10 cellular contexts compared by ENCODE assay signal in the genomic region with DNA sequence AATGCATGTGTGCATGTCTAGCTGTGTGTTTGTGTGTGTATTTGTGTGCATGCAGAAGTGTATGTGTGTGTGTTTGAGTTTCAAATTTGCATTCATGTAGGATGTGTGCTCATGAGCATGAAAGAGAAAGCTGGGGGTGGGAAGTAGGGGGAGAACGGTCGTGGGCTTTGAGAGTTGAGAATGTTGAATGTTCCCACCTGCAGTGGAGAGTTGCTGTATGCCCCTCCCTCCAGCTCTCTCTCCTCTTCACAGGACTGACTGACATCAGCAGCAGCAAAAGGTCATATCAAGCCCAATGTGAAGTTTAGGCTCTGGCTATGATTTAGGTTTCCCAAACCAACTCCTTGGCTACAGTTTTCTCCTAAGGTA.
A peak's percentile ranks its signal among the peaks of the same experiment; 100 is the strongest.
DNase-seq lines count a peak whose midpoint lies in the region; ATAC-seq and TF ChIP-seq lines count a peak whose summit lies in the region.
"Had no signal": no experiment of that assay in that cellular context is flagged by ENCODE, and none has a peak within 500 bp of the region (broad histone marks: within the 10 kb centered on the region; RNA-seq: fewer than 3 reads in every experiment).

No MANE protein-coding gene starts in this region.

- no peaks in the 10 kb centered on the region for H3K36me3 Mint-ChIP-seq in type B pancreatic cell

- no peak overlapping the region for H3K27ac Mint-ChIP-seq in type B pancreatic cell

- 50 to 58% methylated on average over 1 to 2 of the region's 2 CpGs for WGBS in esophagus squamous epithelium, 2 donors

- no peak overlapping the region for H2AFZ ChIP-seq in ACC112 (ENCODE audit: low read length, unreplicated experiment)

- H3K4me1 ChIP-seq in ACC112 (ENCODE audit: control insufficient read depth, insufficient read depth, low read length, unreplicated experiment) (peaks cover 51% of the 10 kb centered on the region), HUES6 (ENCODE audit: control insufficient read depth, insufficient read depth, low read length) (peaks cover 27% of the 10 kb centered on the region), left lung (peaks cover 13 to 18% of the 10 kb centered on the region in 2 donors), esophagus squamous epithelium (peaks cover 8 to 27% (median 14%) of the 10 kb centered on the region in 3 donors)
- H3K4me1 ChIP-seq: BLaER1 treated with 17β-estradiol and CSF1 and Interleukin-3, amounts not matched to agents 10 nM and 100 nM had no signal

- no peaks in the 10 kb centered on the region for H3K9me3 Mint-ChIP-seq in type B pancreatic cell

- TF ChIP-seq CTCF in choroid plexus epithelial cell (conservative IDR thresholded peaks at IDR 0.05; ENCODE audit: low read depth, low read length) = no peak
- TF ChIP-seq CTCF in left lung (IDR thresholded peaks at IDR 0.05) = no peak
- TF ChIP-seq CTCF in esophagus squamous epithelium (IDR thresholded peaks at IDR 0.05) = no peak
- no peak for TF ChIP-seq CTCF in type B pancreatic cell (conservative IDR thresholded peaks at IDR 0.05)

- ATAC-seq in left lung (peak; percentile 31), HG03521 (IDR thresholded peaks at IDR 0.05; ENCODE audit: unreplicated experiment) (no peak)

- DNase-seq in choroid plexus epithelial cell (ENCODE audit: low read depth) = peak; percentile 46
- no peak for DNase-seq in left lung
- no peak for DNase-seq in HPDE6-E6E7 (ENCODE audit: extremely low spot score)
- DNase-seq in esophagus squamous epithelium (lab: John Stamatoyannopoulos, UW) = no peak
- DNase-seq in type B pancreatic cell (ENCODE audit: extremely low spot score, unreplicated experiment) = no peak
- DNase-seq: NCI-H1436 had no signal

- no peaks in the 10 kb centered on the region for H3K36me3 ChIP-seq in ACC112 (ENCODE audit: insufficient read depth, low read length)
- H3K36me3 ChIP-seq in HUES6 (ENCODE audit: control insufficient read depth, insufficient read depth, low read length) = no peaks in the 10 kb centered on the region
- no peaks in the 10 kb centered on the region for H3K36me3 ChIP-seq in left lung
- no peaks in the 10 kb centered on the region for H3K36me3 ChIP-seq in esophagus squamous epithelium
- H3K36me3 ChIP-seq: BLaER1 treated with 17β-estradiol and CSF1 and Interleukin-3, amounts not matched to agents 10 nM and 100 nM had no signal

- H3K9me3 ChIP-seq in HUES6 (ENCODE audit: control insufficient read depth, insufficient read depth, low read depth, low read length) (no peaks in the 10 kb centered on the region), left lung (no peaks in the 10 kb centered on the region), esophagus squamous epithelium (no peaks in the 10 kb centered on the region)
- H3K9me3 ChIP-seq: BLaER1 treated with 17β-estradiol and CSF1 and Interleukin-3, amounts not matched to agents 10 nM and 100 nM had no signal

- peaks cover 3% of the 10 kb centered on the region for H3K4me1 Mint-ChIP-seq in type B pancreatic cell (ENCODE audit: unreplicated experiment)

- no peaks in the 10 kb centered on the region for H3K79me2 ChIP-seq in ACC112 (ENCODE audit: control insufficient read depth, insufficient read depth, low read length, unreplicated experiment)

- H3K4me3 ChIP-seq in ACC112 (ENCODE audit: low read depth, low read length) = peak overlapping the region; percentile 19; the same call in 1 of the 2 replicates
- H3K4me3 ChIP-seq in HUES6 (ENCODE audit: low read depth, low read length) = peak overlapping the region; percentile 43
- H3K4me3 ChIP-seq in choroid plexus epithelial cell (ENCODE audit: low read depth, low read length) = no peak overlapping the region
- H3K4me3 ChIP-seq in left lung = no peak overlapping the region
- H3K4me3 ChIP-seq in esophagus squamous epithelium = no peak overlapping the region
- H3K4me3 ChIP-seq: BLaER1 treated with 17β-estradiol and CSF1 and Interleukin-3, amounts not matched to agents 10 nM and 100 nM had no signal

- intact Hi-C loops in left lung (cut with DNase I) (no loop called here), esophagus squamous epithelium (cut with DNase I) (no loop called here)

- H3K9ac ChIP-seq in HUES6 (ENCODE audit: low read length) = peak overlapping the region; percentile 75
- H3K9ac ChIP-seq: BLaER1 treated with 17β-estradiol and CSF1 and Interleukin-3, amounts not matched to agents 10 nM and 100 nM had no signal

- H3K27ac ChIP-seq in ACC112 (ENCODE audit: low read depth, low read length) = peak overlapping the region; percentile 93
- H3K27ac ChIP-seq in HUES6 (ENCODE audit: low read depth, low read length) = peak overlapping the region; percentile 15; the same call in 1 of the 2 replicates
- no peak overlapping the region for H3K27ac ChIP-seq in left lung
- peak overlapping the region in 2 of 4 donors; percentile 9 to 17 for H3K27ac ChIP-seq in esophagus squamous epithelium
- H3K27ac ChIP-seq: BLaER1 treated with 17β-estradiol and CSF1 and Interleukin-3, amounts not matched to agents 10 nM and 100 nM had no signal

- no peak for TF ChIP-seq POLR2A in esophagus squamous epithelium (IDR thresholded peaks at IDR 0.05)

- H3K27me3 Mint-ChIP-seq in type B pancreatic cell = no peaks in the 10 kb centered on the region

- no peak overlapping the region for H3K4me3 Mint-ChIP-seq in type B pancreatic cell

- no peaks in the 10 kb centered on the region for H3K27me3 ChIP-seq in ACC112 (ENCODE audit: insufficient read depth, low read length)
- no peaks in the 10 kb centered on the region for H3K27me3 ChIP-seq in HUES6 (ENCODE audit: control insufficient read depth, insufficient read depth, low read length)
- H3K27me3 ChIP-seq in left lung = no peaks in the 10 kb centered on the region
- no peaks in the 10 kb centered on the region for H3K27me3 ChIP-seq in esophagus squamous epithelium
- H3K27me3 ChIP-seq: BLaER1 treated with 17β-estradiol and CSF1 and Interleukin-3, amounts not matched to agents 10 nM and 100 nM had no signal

Comparison
In these comparisons a context has a peak if more than half of its experiments do, and no peak if none do; other contexts are left out.
1. H3K27ac ChIP-seq: peak in ACC112 (single experiment) and HUES6 (single experiment); none in left lung (0 of 2).
2. H3K4me3 ChIP-seq: peak in ACC112 (single experiment) and HUES6 (single experiment); none in choroid plexus epithelial cell (single experiment), left lung (0 of 2) and esophagus squamous epithelium (0 of 4).